20 cellular contexts compared by ENCODE assay signal in the genomic region with DNA sequence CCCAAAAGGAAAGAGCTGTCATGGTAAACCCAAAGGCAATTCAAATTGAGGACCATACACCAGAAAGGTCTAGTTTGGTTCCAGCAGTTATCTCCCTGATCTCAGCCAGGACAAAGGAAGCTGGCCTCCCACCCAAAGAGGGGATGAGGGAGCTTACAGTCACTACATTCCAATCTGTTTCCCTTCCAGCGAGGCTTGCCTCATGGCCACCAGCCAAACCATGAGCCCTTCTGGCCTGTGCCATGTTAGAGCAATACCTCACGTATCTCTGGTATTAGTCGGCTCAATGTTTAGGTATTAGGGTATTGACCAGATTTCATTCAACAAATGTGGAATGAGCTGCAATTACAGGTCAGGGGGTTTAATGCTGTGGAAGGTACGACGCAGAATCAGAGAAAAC. TPM values are rescaled to one million over a fixed set of nuclear protein-coding genes. Genes with fewer than 3 reads are reported as not detected.
DNase-seq lines count a peak whose midpoint lies in the region; ATAC-seq and TF ChIP-seq lines count a peak whose summit lies in the region.
"Had no signal": no experiment of that assay in that cellular context is flagged by ENCODE, and none has a peak within 500 bp of the region (broad histone marks: within the 10 kb centered on the region; RNA-seq: fewer than 3 reads in every experiment).

No MANE protein-coding gene starts in this region.

- H3K79me2 ChIP-seq in mesendoderm (ENCODE audit: control insufficient read depth, insufficient read depth, low read length) (peaks cover 31% of the 10 kb centered on the region), PC-9 (ENCODE audit: low read depth) (peaks cover 24% of the 10 kb centered on the region)

- POLR2A ChIA-PET in PC-9 (lab: Charles Lee; ENCODE audit: unreplicated experiment), result interaction anchor here (0.5 kb wide), 1 partner anchor 152 kb away, joined by 3 read pairs; no protein-coding TSS in a partner anchor
- POLR2A ChIA-PET in naive thymus-derived CD8-positive, alpha-beta T cell (lab: Charles Lee), result no interaction called here

- WGBS in mesendoderm (ENCODE audit: extremely low coverage, insufficient coverage, low lambda C conversion rate), result no CpG with 5 or more reads among the region's 5 CpGs

- H3K36me3 ChIP-seq in mesendoderm (ENCODE audit: control insufficient read depth, insufficient read depth, low read length) (peaks cover 18% of the 10 kb centered on the region), PC-9 (ENCODE audit: low read depth) (peaks cover 37% of the 10 kb centered on the region)

- H3K79me1 ChIP-seq in mesendoderm (ENCODE audit: low read length), result peaks cover 23% of the 10 kb centered on the region

- peaks cover 55% of the 10 kb centered on the region for H4K20me1 ChIP-seq in PC-9 (ENCODE audit: insufficient read depth)

- no peak overlapping the region for H3K4me2 ChIP-seq in mesendoderm (ENCODE audit: low read length)
- no peak overlapping the region for H3K4me2 ChIP-seq in PC-9

- no peak overlapping the region for H3K4me3 Mint-ChIP-seq in naive thymus-derived CD8-positive, alpha-beta T cell
- H3K4me3 Mint-ChIP-seq: activated CD4-positive, alpha-beta T cell treated with anti-CD3 and anti-CD28 coated beads, Interleukin-2, amount 10 ng/mL, durations not matched to agents 24 days and 14 days; activated T-helper 1 cell treated with anti-CD3 and anti-CD28 coated beads, Interleukin-12 subunit alpha, Interleukin-12 subunit beta, Interleukin-2, Interleukin-4 antibody, amounts not matched to agents 30 ng/mL and 10 ng/mL and 1 ng/mL, durations not matched to agents 14 hours and 24 hours and 36 hours; CD4-positive, CD25-positive, alpha-beta regulatory T cell; immature natural killer cell; mesothelial cell of epicardium had no signal

- no peak overlapping the region for H2BK15ac ChIP-seq in mesendoderm (replicated peaks; ENCODE audit: low read depth)

- H3K9me3 Mint-ChIP-seq in naive thymus-derived CD8-positive, alpha-beta T cell, result no peaks in the 10 kb centered on the region
- H3K9me3 Mint-ChIP-seq: activated CD4-positive, alpha-beta T cell treated with anti-CD3 and anti-CD28 coated beads, Interleukin-2, amount 10 ng/mL, durations not matched to agents 24 days and 14 days; activated T-helper 1 cell treated with anti-CD3 and anti-CD28 coated beads, Interleukin-12 subunit alpha, Interleukin-12 subunit beta, Interleukin-2, Interleukin-4 antibody, amounts not matched to agents 30 ng/mL and 10 ng/mL and 1 ng/mL, durations not matched to agents 14 hours and 24 hours and 36 hours; CD4-positive, CD25-positive, alpha-beta regulatory T cell; immature natural killer cell; mesothelial cell of epicardium had no signal

- no TSS peak for BruUV-seq in PC-9 (replicated peaks; lab: Mats Ljungman, UMichigan)

- no peaks in the 10 kb centered on the region for H3K9me3 ChIP-seq in PC-9 (ENCODE audit: insufficient read depth, low read depth)
- H3K9me3 ChIP-seq: tibial artery had no signal

- H2AFZ ChIP-seq in PC-9, result no peak overlapping the region

- H3K27ac Mint-ChIP-seq in naive thymus-derived CD8-positive, alpha-beta T cell, result peak overlapping the region in 1 of 10 donors; percentile 11
- H3K27ac Mint-ChIP-seq: activated CD4-positive, alpha-beta T cell treated with anti-CD3 and anti-CD28 coated beads, Interleukin-2, amount 10 ng/mL, durations not matched to agents 24 days and 14 days; activated T-helper 1 cell treated with anti-CD3 and anti-CD28 coated beads, Interleukin-12 subunit alpha, Interleukin-12 subunit beta, Interleukin-2, Interleukin-4 antibody, amounts not matched to agents 30 ng/mL and 10 ng/mL and 1 ng/mL, durations not matched to agents 14 hours and 24 hours and 36 hours; CD4-positive, CD25-positive, alpha-beta regulatory T cell; immature natural killer cell; mesothelial cell of epicardium had no signal

- no peak overlapping the region for H2BK5ac ChIP-seq in mesendoderm (ENCODE audit: low read length)

- peaks cover 0 to 88% (median 5%) of the 10 kb centered on the region in 3 donors for H3K36me3 Mint-ChIP-seq in naive thymus-derived CD8-positive, alpha-beta T cell

- peaks cover 11 to 27% (median 17%) of the 10 kb centered on the region in 4 donors for H3K4me1 Mint-ChIP-seq in naive thymus-derived CD8-positive, alpha-beta T cell
- H3K4me1 Mint-ChIP-seq: mesothelial cell of epicardium had no signal

- H2AK5ac ChIP-seq in mesendoderm (ENCODE audit: low read length), result no peak overlapping the region

- intact Hi-C loops in PC-9 (cut with micrococcal nuclease; ENCODE audit: unreplicated experiment), result no loop called here

- H3K27ac ChIP-seq in mesendoderm (ENCODE audit: low read depth, low read length) (no peak overlapping the region), PC-9 (no peak overlapping the region)
- H3K27ac ChIP-seq: tibial artery had no signal

- H3K56ac ChIP-seq in mesendoderm (ENCODE audit: low read length), result no peak overlapping the region

- no peak for TF ChIP-seq CTCF in choroid plexus epithelial cell (conservative IDR thresholded peaks at IDR 0.05; ENCODE audit: low read depth, low read length)
- TF ChIP-seq CTCF in PC-9 (conservative IDR thresholded peaks at IDR 0.05), result no peak

- H3K9me2 ChIP-seq in PC-9 (ENCODE audit: insufficient read depth), result no peaks in the 10 kb centered on the region

- H3K4ac ChIP-seq in mesendoderm (ENCODE audit: low read depth, low read length), result no peak overlapping the region

- ATAC-seq in naive thymus-derived CD8-positive, alpha-beta T cell, result no peak
- ATAC-seq: K562 had no signal

- DNase-seq in AG08396 (ENCODE audit: low spot score), result peak; percentile 89
- DNase-seq in HS-27A (ENCODE audit: low read depth), result peak; percentile 87
- peak; percentile 87 for DNase-seq in choroid plexus epithelial cell (ENCODE audit: low read depth)
- peak; percentile 26 for DNase-seq in mesendoderm
- no peak for DNase-seq in PC-9
- no peak for DNase-seq in naive thymus-derived CD8-positive, alpha-beta T cell
- no peak for DNase-seq in NCI-H748 treated with DMSO at 0.1 percent for 48 hours (lab: John Stamatoyannopoulos, UW)
- DNase-seq in SW480 (ENCODE audit: low spot score), result no peak
- DNase-seq: activated CD4-positive, alpha-beta T cell treated with anti-CD3 and anti-CD28 coated beads, Interleukin-2, amount 10 ng/mL, durations not matched to agents 24 days and 14 days; anterior cingulate cortex; CD4-positive, CD25-positive, alpha-beta regulatory T cell; foreskin melanocyte; immature natural killer cell; NCI-H146; NCI-H526 treated with DMSO at 0.1 percent for 48 hours; stimulated activated CD8-positive, alpha-beta memory T cell treated with anti-CD3 and anti-CD28 coated beads, Interleukin-4, amount 100 ng/mL, for 48 hours; tibial artery had no signal

- H4K8ac ChIP-seq in mesendoderm (ENCODE audit: low read depth, low read length), result no peak overlapping the region

- no peak overlapping the region for H3K18ac ChIP-seq in mesendoderm (ENCODE audit: low read length)

- H2BK120ac ChIP-seq in mesendoderm (ENCODE audit: low read depth, low read length), result no peak overlapping the region

- no peaks in the 10 kb centered on the region for H3K27me3 Mint-ChIP-seq in naive thymus-derived CD8-positive, alpha-beta T cell
- H3K27me3 Mint-ChIP-seq: activated CD4-positive, alpha-beta T cell treated with anti-CD3 and anti-CD28 coated beads, Interleukin-2, amount 10 ng/mL, durations not matched to agents 24 days and 14 days; CD4-positive, CD25-positive, alpha-beta regulatory T cell had no signal

- H3K4me3 ChIP-seq in choroid plexus epithelial cell (ENCODE audit: low read depth, low read length) (no peak overlapping the region), mesendoderm (ENCODE audit: low read length) (no peak overlapping the region), PC-9 (no peak overlapping the region)
- H3K4me3 ChIP-seq: K562, tibial artery had no signal

- no peak overlapping the region for H3K9ac ChIP-seq in mesendoderm (ENCODE audit: low read length)

- no peak overlapping the region for H3K23ac ChIP-seq in mesendoderm (ENCODE audit: low read length)

- CTCF ChIA-PET in PC-9 (lab: Charles Lee), result no interaction called here

- H4K5ac ChIP-seq in mesendoderm (ENCODE audit: low read length), result no peak overlapping the region

- H3K4me1 ChIP-seq in mesendoderm (ENCODE audit: control insufficient read depth, low read depth, low read length) (no peaks in the 10 kb centered on the region), PC-9 (replicated peaks; ENCODE audit: insufficient read depth) (no peaks in the 10 kb centered on the region)
- H3K4me1 ChIP-seq: tibial artery had no signal

- H3F3A ChIP-seq in PC-9 (ENCODE audit: insufficient read depth, low read depth), result no peaks in the 10 kb centered on the region

- H3K27me3 ChIP-seq in mesendoderm (ENCODE audit: insufficient read depth, low read length, poor library complexity) (no peaks in the 10 kb centered on the region), PC-9 (ENCODE audit: insufficient read depth, low read depth) (no peaks in the 10 kb centered on the region)
- H3K27me3 ChIP-seq: tibial artery had no signal

RNA-seq across cellular contexts. Expression of a gene that starts 8.4 kb away (rescaled TPM):
- 256 TPM for polyA plus RNA-seq in mesendoderm (2013, experiment 1 of 2)
- polyA plus RNA-seq in mesendoderm (2013, experiment 2 of 2), result 246 TPM
- 125 and 136 TPM in 2 replicates for total RNA-seq in PC-9 (2021)
- total RNA-seq in naive thymus-derived CD8-positive, alpha-beta T cell, result 10 to 100 TPM; 36.8 to 42.9 TPM
- 100 to 1,000 TPM; 182 to 220 (median 206) TPM for polyA plus RNA-seq in naive thymus-derived CD8-positive, alpha-beta T cell

RNA-seq across cellular contexts. Expression of a gene that starts 30.2 kb away (rescaled TPM):
- polyA plus RNA-seq in mesendoderm (2013, experiment 1 of 2), result 45.0 TPM
- 45.0 TPM for polyA plus RNA-seq in mesendoderm (2013, experiment 2 of 2)
- total RNA-seq in PC-9 (2021), result 95.8 and 98.2 TPM in 2 replicates
- total RNA-seq in naive thymus-derived CD8-positive, alpha-beta T cell, result 10 to 100 TPM; 52.5 to 58.7 TPM
- polyA plus RNA-seq in naive thymus-derived CD8-positive, alpha-beta T cell, result 10 to 100 TPM; 12.2 to 15.4 (median 12.6) TPM

RNA-seq across cellular contexts. Expression of a gene that starts 30.6 kb away (rescaled TPM):
- polyA plus RNA-seq in mesendoderm (2013, experiment 1 of 2), result 20.5 TPM
- 18.2 TPM for polyA plus RNA-seq in mesendoderm (2013, experiment 2 of 2)
- total RNA-seq in PC-9 (2021), result 34.9 and 43.3 TPM in 2 replicates
- 10 to 100 TPM; 16.9 to 18.1 TPM for total RNA-seq in naive thymus-derived CD8-positive, alpha-beta T cell
- polyA plus RNA-seq in naive thymus-derived CD8-positive, alpha-beta T cell, result 10 to 100 TPM; 14.1 to 19.9 (median 18.3) TPM

RNA-seq across cellular contexts. Expression of a gene that starts 53.4 kb away (rescaled TPM):
- polyA plus RNA-seq in mesendoderm (2013, experiment 1 of 2), result 35.5 TPM
- polyA plus RNA-seq in mesendoderm (2013, experiment 2 of 2), result 34.6 TPM
- total RNA-seq in PC-9 (2021), result 15.1 and 19.1 TPM in 2 replicates
- 10 to 100 TPM; 14.6 to 19.0 TPM for total RNA-seq in naive thymus-derived CD8-positive, alpha-beta T cell
- 1 to 10 TPM; 3.4 to 9.7 (median 9.5) TPM for polyA plus RNA-seq in naive thymus-derived CD8-positive, alpha-beta T cell

RNA-seq across cellular contexts. Expression of a gene that starts 53.5 kb away (rescaled TPM):
- polyA plus RNA-seq in mesendoderm (2013, experiment 1 of 2), result 56.1 TPM
- polyA plus RNA-seq in mesendoderm (2013, experiment 2 of 2), result 52.6 TPM
- total RNA-seq in PC-9 (2021), result 52.9 and 84.8 TPM in 2 replicates
- total RNA-seq in naive thymus-derived CD8-positive, alpha-beta T cell, result 10 to 100 TPM; 64.9 to 68.8 TPM
- 10 to 100 TPM; 43.8 to 65.8 (median 58.4) TPM for polyA plus RNA-seq in naive thymus-derived CD8-positive, alpha-beta T cell

Comparison
In these comparisons a context has a peak if more than half of its experiments do, and no peak if none do; other contexts are left out.
1. DNase-seq: peak in AG08396 (single experiment), HS-27A (single experiment), choroid plexus epithelial cell (single experiment) and mesendoderm (single experiment); none in PC-9 (0 of 2), naive thymus-derived CD8-positive, alpha-beta T cell (0 of 10), NCI-H748 treated with DMSO at 0.1 percent for 48 hours (single experiment) and SW480 (single experiment).